Comparison of ENCODE assay signal across 9 cellular contexts in the genomic region with DNA sequence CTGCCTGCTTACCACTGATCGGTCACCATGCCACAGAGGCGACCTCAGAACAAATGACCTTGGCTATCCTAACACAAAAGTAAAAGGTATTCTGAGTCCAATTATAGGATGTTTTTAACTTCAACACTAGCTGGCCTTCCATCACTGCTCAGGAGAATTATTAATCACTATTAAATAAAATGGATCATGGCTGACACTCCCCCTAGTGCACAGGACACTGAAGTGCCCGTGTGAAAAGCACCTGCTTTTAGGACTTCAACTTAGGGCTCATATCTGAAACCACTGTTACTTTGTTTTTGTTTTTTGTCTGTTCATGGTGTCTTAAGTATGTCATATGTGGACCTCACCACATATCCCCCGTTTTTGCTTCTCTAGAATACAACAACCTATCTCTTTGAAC. TPM values are rescaled to one million over a fixed set of nuclear protein-coding genes. Genes with fewer than 3 reads are reported as not detected.
DNase-seq lines count a peak whose midpoint lies in the region; TF ChIP-seq lines count a peak whose summit lies in the region.
"Had no signal": no experiment of that assay in that cellular context is flagged by ENCODE, and none has a peak within 500 bp of the region (broad histone marks: within the 10 kb centered on the region; RNA-seq: fewer than 3 reads in every experiment).

No MANE protein-coding gene starts in this region.

- no peak overlapping the region for H3K27ac Mint-ChIP-seq in activated naive CD8-positive, alpha-beta T cell treated with anti-CD3 and anti-CD28 coated beads for 36 hours
- H3K27ac Mint-ChIP-seq: activated naive CD4-positive, alpha-beta T cell treated with anti-CD3 and anti-CD28 coated beads for 36 hours had no signal

- H3K36me3 Mint-ChIP-seq in activated naive CD8-positive, alpha-beta T cell treated with anti-CD3 and anti-CD28 coated beads for 36 hours = peaks cover 18% of the 10 kb centered on the region

- H3K9me3 Mint-ChIP-seq in activated naive CD8-positive, alpha-beta T cell treated with anti-CD3 and anti-CD28 coated beads for 36 hours = no peaks in the 10 kb centered on the region
- H3K9me3 Mint-ChIP-seq: activated naive CD4-positive, alpha-beta T cell treated with anti-CD3 and anti-CD28 coated beads for 36 hours had no signal

- no peaks in the 10 kb centered on the region for H3K79me2 ChIP-seq in KMS-11 (ENCODE audit: insufficient read depth, low read depth)

- no peaks in the 10 kb centered on the region for H4K20me1 ChIP-seq in KMS-11 (ENCODE audit: insufficient read depth)

- H3K4me3 Mint-ChIP-seq in activated naive CD8-positive, alpha-beta T cell treated with anti-CD3 and anti-CD28 coated beads for 36 hours = no peak overlapping the region
- H3K4me3 Mint-ChIP-seq: activated naive CD4-positive, alpha-beta T cell treated with anti-CD3 and anti-CD28 coated beads for 36 hours had no signal

- no peak overlapping the region for H3K27ac ChIP-seq in KMS-11
- H3K27ac ChIP-seq: thoracic aorta had no signal

- no peaks in the 10 kb centered on the region for H3K27me3 Mint-ChIP-seq in activated naive CD8-positive, alpha-beta T cell treated with anti-CD3 and anti-CD28 coated beads for 36 hours

- peaks cover 16% of the 10 kb centered on the region for H3K4me1 Mint-ChIP-seq in activated naive CD8-positive, alpha-beta T cell treated with anti-CD3 and anti-CD28 coated beads for 36 hours

- H3K9ac ChIP-seq in KMS-11 = no peak overlapping the region

- H3K27me3 ChIP-seq in KMS-11 (ENCODE audit: insufficient read depth, low read depth) = no peaks in the 10 kb centered on the region

- DNase-seq in dermis blood vessel endothelial cell = peak; percentile 52
- DNase-seq in retinal pigment epithelial cell (ENCODE audit: low read depth) = no peak
- no peak for DNase-seq in superior temporal gyrus (ENCODE audit: extremely low spot score)
- no peak for DNase-seq in activated naive CD8-positive, alpha-beta T cell treated with anti-CD3 and anti-CD28 coated beads for 36 hours
- no peak for DNase-seq in ecto neural progenitor cell (ENCODE audit: low spot score)
- DNase-seq: activated naive CD4-positive, alpha-beta T cell treated with anti-CD3 and anti-CD28 coated beads for 36 hours had no signal

- H3K36me3 ChIP-seq in KMS-11 (ENCODE audit: insufficient read depth) = no peaks in the 10 kb centered on the region
- H3K36me3 ChIP-seq: thoracic aorta had no signal

- H3K4me3 ChIP-seq in GM12875 (ENCODE audit: low read depth, low read length) (no peak overlapping the region), KMS-11 (IDR thresholded peaks at IDR 0.05; ENCODE audit: insufficient read depth, low read depth, low read length) (no peak overlapping the region), retinal pigment epithelial cell (ENCODE audit: low read length) (no peak overlapping the region)

- H3K4me2 ChIP-seq in KMS-11 = no peak overlapping the region

- no peak overlapping the region for H2AFZ ChIP-seq in KMS-11 (ENCODE audit: low read depth)

- TF ChIP-seq CTCF in GM12875 (IDR thresholded peaks at IDR 0.05; ENCODE audit: borderline replicate concordance, insufficient read depth, low read depth, low read length) = peak; percentile 30; the same call in 1 of the 2 replicates
- peak; percentile 32 for TF ChIP-seq CTCF in KMS-11 (conservative IDR thresholded peaks at IDR 0.05; ENCODE audit: low read depth, low read length)
- peak; percentile 73 for TF ChIP-seq CTCF in retinal pigment epithelial cell (conservative IDR thresholded peaks at IDR 0.05; ENCODE audit: low read depth, low read length)

- H3K4me1 ChIP-seq in KMS-11 (ENCODE audit: low read depth, poor library complexity, severe bottlenecking) = no peaks in the 10 kb centered on the region

RNA-seq across cellular contexts. Expression of gene STX18, which starts 33.9 kb away (rescaled TPM):
- total RNA-seq in dermis blood vessel endothelial cell = 21.3 and 23.5 TPM in 2 replicates
- total RNA-seq in activated naive CD8-positive, alpha-beta T cell treated with anti-CD3 and anti-CD28 coated beads for 36 hours = 10 to 100 TPM; 23.7 to 25.9 TPM
